Comparison of ENCODE assay signal across 1 cellular context in the genomic region with DNA sequence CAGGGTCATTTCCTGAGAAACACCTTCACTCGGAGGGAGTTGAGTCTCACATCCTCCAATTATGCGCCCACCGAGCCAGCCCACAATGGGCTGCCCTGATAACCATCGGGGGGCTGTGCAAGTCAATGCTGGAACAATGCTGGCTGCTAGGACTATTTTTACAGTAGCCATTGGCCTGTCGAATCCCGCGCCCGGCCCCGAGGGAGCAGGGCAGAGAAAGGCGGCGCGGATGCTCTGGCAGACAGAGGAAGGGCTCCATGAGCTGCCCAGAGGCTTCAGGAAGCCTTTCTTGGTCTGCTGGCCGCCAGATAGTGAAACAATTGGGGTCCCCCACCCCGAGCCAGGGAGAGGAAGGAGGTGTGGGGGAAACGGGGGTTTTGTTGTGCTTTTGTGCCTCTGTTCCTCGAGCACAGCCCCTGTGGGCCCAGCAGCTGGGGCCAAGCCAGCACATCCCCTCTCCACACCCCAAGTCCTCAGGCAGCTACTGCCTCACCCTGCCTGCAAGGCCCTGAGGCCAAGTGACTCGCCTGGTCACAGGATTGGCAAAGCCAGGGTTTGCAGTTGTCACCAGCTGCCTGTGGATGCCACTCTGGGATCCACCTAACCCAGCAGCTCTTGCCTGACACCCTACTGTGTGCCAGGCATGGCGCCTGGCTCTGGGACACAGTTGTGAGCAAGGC.
TF ChIP-seq lines count a peak whose summit lies in the region.

No MANE protein-coding gene starts in this region.

TF ChIP-seq in HEK293, 187 proteins besides CTCF, POLR2A, EP300 and RAD21 (continued from another document):
- TF ChIP-seq, protein P1, sequence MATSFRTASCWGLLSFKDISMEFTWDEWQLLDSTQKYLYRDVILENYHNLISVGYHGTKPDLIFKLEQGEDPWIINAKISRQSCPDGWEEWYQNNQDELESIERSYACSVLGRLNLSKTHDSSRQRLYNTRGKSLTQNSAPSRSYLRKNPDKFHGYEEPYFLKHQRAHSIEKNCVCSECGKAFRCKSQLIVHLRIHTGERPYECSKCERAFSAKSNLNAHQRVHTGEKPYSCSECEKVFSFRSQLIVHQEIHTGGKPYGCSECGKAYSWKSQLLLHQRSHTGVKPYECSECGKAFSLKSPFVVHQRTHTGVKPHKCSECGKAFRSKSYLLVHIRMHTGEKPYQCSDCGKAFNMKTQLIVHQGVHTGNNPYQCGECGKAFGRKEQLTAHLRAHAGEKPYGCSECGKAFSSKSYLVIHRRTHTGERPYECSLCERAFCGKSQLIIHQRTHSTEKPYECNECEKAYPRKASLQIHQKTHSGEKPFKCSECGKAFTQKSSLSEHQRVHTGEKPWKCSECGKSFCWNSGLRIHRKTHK (tag by site-specific recombination; IDR thresholded peaks at IDR 0.05), result no peak
- TF ChIP-seq, protein P2, sequence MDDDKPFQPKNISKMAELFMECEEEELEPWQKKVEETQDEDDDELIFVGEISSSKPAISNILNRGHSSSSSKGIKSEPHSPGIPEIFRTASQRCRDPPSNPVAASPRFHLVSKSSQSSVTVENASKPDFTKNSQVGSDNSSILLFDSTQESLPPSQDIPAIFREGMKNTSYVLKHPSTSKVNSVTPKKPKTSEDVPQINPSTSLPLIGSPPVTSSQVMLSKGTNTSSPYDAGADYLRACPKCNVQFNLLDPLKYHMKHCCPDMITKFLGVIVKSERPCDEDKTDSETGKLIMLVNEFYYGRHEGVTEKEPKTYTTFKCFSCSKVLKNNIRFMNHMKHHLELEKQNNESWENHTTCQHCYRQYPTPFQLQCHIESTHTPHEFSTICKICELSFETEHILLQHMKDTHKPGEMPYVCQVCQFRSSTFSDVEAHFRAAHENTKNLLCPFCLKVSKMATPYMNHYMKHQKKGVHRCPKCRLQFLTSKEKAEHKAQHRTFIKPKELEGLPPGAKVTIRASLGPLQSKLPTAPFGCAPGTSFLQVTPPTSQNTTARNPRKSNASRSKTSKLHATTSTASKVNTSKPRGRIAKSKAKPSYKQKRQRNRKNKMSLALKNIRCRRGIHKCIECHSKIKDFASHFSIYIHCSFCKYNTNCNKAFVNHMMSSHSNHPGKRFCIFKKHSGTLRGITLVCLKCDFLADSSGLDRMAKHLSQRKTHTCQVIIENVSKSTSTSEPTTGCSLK (tag by site-specific recombination; IDR thresholded peaks at IDR 0.05), result no peak
TF ChIP-seq in HEK293: peak in this region for 3.
